18 cellular contexts compared by ENCODE assay signal in the genomic region with DNA sequence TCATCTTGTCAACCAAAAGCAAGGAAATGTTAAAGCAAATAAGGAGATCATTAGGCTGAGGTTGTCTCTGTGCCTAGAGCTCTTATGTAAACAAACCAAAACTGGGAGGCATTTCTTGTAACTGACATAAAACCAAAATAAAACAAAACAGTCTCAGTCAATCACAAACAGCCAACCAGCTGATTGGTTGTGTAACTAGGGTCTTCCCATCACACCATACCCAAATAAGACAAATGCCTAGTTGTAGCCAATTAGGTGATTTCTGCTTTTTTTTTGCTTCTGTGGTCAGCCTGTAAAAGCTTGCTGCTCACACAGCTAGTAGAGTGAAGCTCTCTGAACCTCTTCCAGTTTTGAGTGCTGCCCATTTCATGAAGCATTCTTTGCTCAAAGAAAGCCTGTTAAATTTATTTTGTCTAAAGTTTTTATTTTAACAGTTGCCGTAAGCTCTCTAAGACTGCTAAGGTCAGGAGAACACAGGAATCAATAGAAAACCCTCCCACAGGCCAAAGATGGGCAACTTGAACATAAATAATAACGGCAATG. TPM values are rescaled to one million over a fixed set of nuclear protein-coding genes. Genes with fewer than 3 reads are reported as not detected.
"Had no signal": no experiment of that assay in that cellular context is flagged by ENCODE, and none has a peak within 500 bp of the region (broad histone marks: within the 10 kb centered on the region; RNA-seq: fewer than 3 reads in every experiment).

No MANE protein-coding gene starts in this region.

- H3K4me1 Mint-ChIP-seq: activated CD4-positive, alpha-beta T cell treated with anti-CD3 and anti-CD28 coated beads for 36 hours; activated CD8-positive, alpha-beta memory T cell treated with anti-CD3 and anti-CD28 coated beads, Interleukin-2, amount 10 ng/mL, durations not matched to agents 7 days and 5 days; immature natural killer cell; stimulated activated memory B cell treated with anti-CD40 and anti-IgM and Interleukin-4, amounts not matched to agents 10 μg/mL and 1 μg/mL and 100 μg/mL, for 72 hours had no signal

- H3K27ac Mint-ChIP-seq: activated CD4-positive, alpha-beta memory T cell treated with anti-CD3 and anti-CD28 coated beads for 36 hours; activated CD4-positive, alpha-beta T cell treated with anti-CD3 and anti-CD28 coated beads for 36 hours; activated CD8-positive, alpha-beta memory T cell treated with anti-CD3 and anti-CD28 coated beads, Interleukin-2, amount 10 ng/mL, durations not matched to agents 7 days and 5 days; activated naive CD4-positive, alpha-beta T cell treated with anti-CD3 and anti-CD28 coated beads, Interleukin-2, amount 50 U/mL, for 72 hours; immature natural killer cell; nephron; stimulated activated memory B cell treated with anti-CD40 and anti-IgM and Interleukin-4, amounts not matched to agents 10 μg/mL and 1 μg/mL and 100 μg/mL, for 72 hours had no signal

- H3K4me1 ChIP-seq: heart left ventricle, thyroid gland had no signal

- ATAC-seq: activated CD4-positive, alpha-beta T cell treated with anti-CD3 and anti-CD28 coated beads for 36 hours; activated CD8-positive, alpha-beta memory T cell treated with anti-CD3 and anti-CD28 coated beads, Interleukin-2, amount 10 ng/mL, durations not matched to agents 7 days and 5 days; activated naive CD4-positive, alpha-beta T cell treated with anti-CD3 and anti-CD28 coated beads, Interleukin-2, amount 50 U/mL, for 72 hours; esophagus mucosa; heart left ventricle; stimulated activated memory B cell treated with anti-CD40 and anti-IgM and Interleukin-4, amounts not matched to agents 10 μg/mL and 1 μg/mL and 100 μg/mL, for 72 hours had no signal

- H3K4me3 Mint-ChIP-seq: activated CD4-positive, alpha-beta memory T cell treated with anti-CD3 and anti-CD28 coated beads for 36 hours; activated CD4-positive, alpha-beta T cell treated with anti-CD3 and anti-CD28 coated beads for 36 hours; activated CD8-positive, alpha-beta memory T cell treated with anti-CD3 and anti-CD28 coated beads, Interleukin-2, amount 10 ng/mL, durations not matched to agents 7 days and 5 days; immature natural killer cell; nephron; stimulated activated memory B cell treated with anti-CD40 and anti-IgM and Interleukin-4, amounts not matched to agents 10 μg/mL and 1 μg/mL and 100 μg/mL, for 72 hours had no signal

- FAIRE-seq: frontal cortex, urothelium cell line had no signal

- H3K9me3 Mint-ChIP-seq: activated CD4-positive, alpha-beta memory T cell treated with anti-CD3 and anti-CD28 coated beads for 36 hours; activated naive CD4-positive, alpha-beta T cell treated with anti-CD3 and anti-CD28 coated beads, Interleukin-2, amount 50 U/mL, for 72 hours; nephron; stimulated activated memory B cell treated with anti-CD40 and anti-IgM and Interleukin-4, amounts not matched to agents 10 μg/mL and 1 μg/mL and 100 μg/mL, for 72 hours had no signal

- H3K4me3 ChIP-seq: heart left ventricle, thyroid gland had no signal

- DNase-seq: activated CD4-positive, alpha-beta memory T cell treated with anti-CD3 and anti-CD28 coated beads for 36 hours; activated CD4-positive, alpha-beta T cell treated with anti-CD3 and anti-CD28 coated beads for 36 hours; activated CD8-positive, alpha-beta memory T cell treated with anti-CD3 and anti-CD28 coated beads, Interleukin-2, amount 10 ng/mL, durations not matched to agents 7 days and 5 days; activated T-cell treated with anti-CD3 and anti-CD28 coated beads, Interleukin-2, amount 50 U/mL, for 1 hour; heart left ventricle; immature natural killer cell; occipital lobe; thyroid gland; WERI-Rb-1 had no signal

- H3K36me3 Mint-ChIP-seq: activated CD4-positive, alpha-beta memory T cell treated with anti-CD3 and anti-CD28 coated beads for 36 hours; activated CD8-positive, alpha-beta memory T cell treated with anti-CD3 and anti-CD28 coated beads, Interleukin-2, amount 10 ng/mL, durations not matched to agents 7 days and 5 days; activated naive CD4-positive, alpha-beta T cell treated with anti-CD3 and anti-CD28 coated beads, Interleukin-2, amount 50 U/mL, for 72 hours; immature natural killer cell; stimulated activated memory B cell treated with anti-CD40 and anti-IgM and Interleukin-4, amounts not matched to agents 10 μg/mL and 1 μg/mL and 100 μg/mL, for 72 hours had no signal

- H3K36me3 ChIP-seq: heart left ventricle, thyroid gland, WERI-Rb-1 had no signal

- H3K27ac ChIP-seq: heart left ventricle, thyroid gland, WERI-Rb-1 had no signal

- H3K27me3 ChIP-seq: thyroid gland had no signal

- H3K9me3 ChIP-seq: thyroid gland had no signal

RNA-seq across cellular contexts. Expression of gene R3HDML, which starts 16.9 kb away (rescaled TPM):
- total RNA-seq: activated CD4-positive, alpha-beta memory T cell treated with anti-CD3 and anti-CD28 coated beads for 36 hours; activated CD4-positive, alpha-beta T cell treated with anti-CD3 and anti-CD28 coated beads for 36 hours; activated CD8-positive, alpha-beta memory T cell treated with anti-CD3 and anti-CD28 coated beads, Interleukin-2, amount 10 ng/mL, durations not matched to agents 7 days and 5 days; activated naive CD4-positive, alpha-beta T cell treated with anti-CD3 and anti-CD28 coated beads, Interleukin-2, amount 50 U/mL, for 72 hours; cardiac septum; esophagus mucosa; frontal cortex; heart left ventricle; liver; occipital lobe; posterior vena cava; thyroid gland had no signal
- polyA plus RNA-seq: heart left ventricle, immature natural killer cell, liver had no signal

RNA-seq across cellular contexts. Expression of gene HNF4A, which starts 35.5 kb away (rescaled TPM):
- total RNA-seq: activated CD4-positive, alpha-beta memory T cell treated with anti-CD3 and anti-CD28 coated beads for 36 hours; activated CD4-positive, alpha-beta T cell treated with anti-CD3 and anti-CD28 coated beads for 36 hours; activated CD8-positive, alpha-beta memory T cell treated with anti-CD3 and anti-CD28 coated beads, Interleukin-2, amount 10 ng/mL, durations not matched to agents 7 days and 5 days; activated naive CD4-positive, alpha-beta T cell treated with anti-CD3 and anti-CD28 coated beads, Interleukin-2, amount 50 U/mL, for 72 hours; cardiac septum; esophagus mucosa; frontal cortex; heart left ventricle; occipital lobe; posterior vena cava; thyroid gland had no signal
- polyA plus RNA-seq: immature natural killer cell had no signal
